ENCODE assay signal across 24 cellular contexts in the genomic region with DNA sequence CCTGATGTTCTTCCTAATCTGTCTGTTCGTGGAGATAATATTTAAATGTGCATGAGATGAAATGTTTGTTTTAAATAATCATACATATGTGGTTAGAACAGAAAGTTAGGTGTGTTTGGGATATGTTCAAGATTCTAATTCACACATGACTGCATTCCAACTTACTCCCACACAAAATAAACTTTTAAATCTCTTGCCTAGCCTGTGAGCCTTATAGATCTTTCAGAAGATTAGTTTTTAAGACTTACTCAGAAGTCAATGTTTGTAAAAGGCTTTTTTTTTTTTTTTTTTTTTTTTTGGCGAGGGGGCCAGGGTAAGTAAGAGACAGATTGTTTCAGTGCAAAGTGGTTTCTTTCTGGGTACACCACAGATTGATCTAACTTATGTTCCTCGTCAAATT. TPM values are rescaled to one million over a fixed set of nuclear protein-coding genes. Genes with fewer than 3 reads are reported as not detected.
DNase-seq lines count a peak whose midpoint lies in the region; ATAC-seq and TF ChIP-seq lines count a peak whose summit lies in the region.
"Had no signal": no experiment of that assay in that cellular context is flagged by ENCODE, and none has a peak within 500 bp of the region (broad histone marks: within the 10 kb centered on the region; RNA-seq: fewer than 3 reads in every experiment).

No MANE protein-coding gene starts in this region.

- no peak overlapping the region for H2BK15ac ChIP-seq in IMR-90 (ENCODE audit: low read depth, low read length)

- no peak overlapping the region for H2AK5ac ChIP-seq in IMR-90 (ENCODE audit: low read depth, low read length)

- H3K4me1 Mint-ChIP-seq in mesothelial cell of epicardium (peaks cover 18% of the 10 kb centered on the region), nephron progenitor cell (no peaks in the 10 kb centered on the region)
- H3K4me1 Mint-ChIP-seq: IgD-negative memory B cell; stimulated activated naive CD8-positive, alpha-beta T cell treated with anti-CD3 and anti-CD28 coated beads, Interleukin-15, amount 100 ng/mL, for 72 hours had no signal

- no peak overlapping the region for H3K9ac ChIP-seq in IMR-90 (ENCODE audit: low read depth, low read length)
- no peak overlapping the region for H3K9ac ChIP-seq in Karpas-422 (ENCODE audit: low read length)
- H3K9ac ChIP-seq: BLaER1 had no signal

- no peaks in the 10 kb centered on the region for H3K27me3 ChIP-seq in ACC112 (ENCODE audit: insufficient read depth, low read length)
- no peaks in the 10 kb centered on the region for H3K27me3 ChIP-seq in IMR-90 (ENCODE audit: control insufficient read depth, insufficient read depth, low read length)
- no peaks in the 10 kb centered on the region for H3K27me3 ChIP-seq in gastroesophageal sphincter
- H3K27me3 ChIP-seq in Karpas-422 (ENCODE audit: low read length), result no peaks in the 10 kb centered on the region
- H3K27me3 ChIP-seq: BLaER1, body of pancreas, spleen, upper lobe of left lung had no signal

- WGBS in IMR-90 (ENCODE audit: extremely low coverage in 2 of 2, insufficient read length in 1 of 2), 2 experiments, result no CpG with 5 or more reads among the region's 3 CpGs
- WGBS in gastroesophageal sphincter (ENCODE audit: low coverage in 1 of 2), 2 donors, result 44% methylated on average over 2 to 3 of the region's 3 CpGs

- CTCF ChIA-PET in IMR-90 (lab: Yijun Ruan, JAX), result interaction anchor here (0.6 kb wide), 2 partner anchors 193 to 205 kb away, joined by 3 read pairs; no protein-coding TSS in a partner anchor

- H3K27ac Mint-ChIP-seq in mesothelial cell of epicardium (peak overlapping the region; percentile 54), nephron progenitor cell (no peak overlapping the region)
- H3K27ac Mint-ChIP-seq: activated naive CD8-positive, alpha-beta T cell; dendritic cell treated with granulocyte-macrophage colony-stimulating factor and Interleukin-4, amounts not matched to agents 40 ng/mL and 50 ng/mL, for 4 days; stimulated activated naive CD8-positive, alpha-beta T cell treated with anti-CD3 and anti-CD28 coated beads, Interleukin-15, amount 100 ng/mL, for 72 hours had no signal

- H3K27ac ChIP-seq in ACC112 (ENCODE audit: low read depth, low read length) (peak overlapping the region; percentile 77), IMR-90 (ENCODE audit: insufficient read depth, low read length) (no peak overlapping the region; the same call in 1 of the 2 replicates), gastroesophageal sphincter (no peak overlapping the region), Karpas-422 (ENCODE audit: low read length) (no peak overlapping the region)
- H3K27ac ChIP-seq: BLaER1, body of pancreas, psoas muscle, spleen, upper lobe of left lung had no signal

- H3K79me2 ChIP-seq in ACC112 (ENCODE audit: control insufficient read depth, insufficient read depth, low read length, unreplicated experiment), result no peaks in the 10 kb centered on the region
- H3K79me2 ChIP-seq in Karpas-422 (ENCODE audit: low read length), result no peaks in the 10 kb centered on the region

- H3K4ac ChIP-seq in IMR-90 (ENCODE audit: low read depth, low read length), result no peak overlapping the region

- H3K56ac ChIP-seq in IMR-90 (ENCODE audit: extremely low read depth, insufficient read depth, low read length), result no peak overlapping the region

- no peak for TF ChIP-seq CTCF in IMR-90 (conservative IDR thresholded peaks at IDR 0.05; ENCODE audit: low read depth, low read length)
- TF ChIP-seq CTCF in epithelial cell of esophagus (IDR thresholded peaks at IDR 0.05; ENCODE audit: insufficient read depth, low read depth, low read length, missing control alignments), result no peak
- no peak for TF ChIP-seq CTCF in mesothelial cell of epicardium (IDR thresholded peaks at IDR 0.05; ENCODE audit: unreplicated experiment)
- no peak for TF ChIP-seq CTCF in gastroesophageal sphincter (IDR thresholded peaks at IDR 0.05)
- TF ChIP-seq CTCF in nephron progenitor cell (IDR thresholded peaks at IDR 0.05), result no peak

- no peak overlapping the region for H3K18ac ChIP-seq in IMR-90 (ENCODE audit: low read depth, low read length)

- TF ChIP-seq POLR2A in IMR-90 (IDR thresholded peaks at IDR 0.05; ENCODE audit: low read depth, low read length), result no peak
- no peak for TF ChIP-seq POLR2A in gastroesophageal sphincter (IDR thresholded peaks at IDR 0.05)

- H3K4me1 ChIP-seq in ACC112 (ENCODE audit: control insufficient read depth, insufficient read depth, low read length, unreplicated experiment) (peaks cover 22% of the 10 kb centered on the region), IMR-90 (ENCODE audit: control insufficient read depth, insufficient read depth, low read length) (peaks cover 3% of the 10 kb centered on the region; the same call in 1 of the 2 replicates), gastroesophageal sphincter (peaks cover 0 to 15% (median 4%) of the 10 kb centered on the region in 3 donors), Karpas-422 (ENCODE audit: low read length) (0 out of 2 replicates have a peak, but pooled peaks cover 2% of the 10 kb centered on the region)
- H3K4me1 ChIP-seq: BLaER1, body of pancreas, psoas muscle, spleen had no signal

- BruUV-seq in IMR-90 (replicated peaks; lab: Mats Ljungman, UMichigan), result no TSS peak

- H3K27me3 Mint-ChIP-seq in mesothelial cell of epicardium (ENCODE audit: low read depth) (peaks cover 1% of the 10 kb centered on the region), nephron progenitor cell (ENCODE audit: low read depth, poor library complexity) (peaks cover 4% of the 10 kb centered on the region)
- H3K27me3 Mint-ChIP-seq: dendritic cell treated with granulocyte-macrophage colony-stimulating factor and Interleukin-4, amounts not matched to agents 40 ng/mL and 50 ng/mL, for 4 days had no signal

- intact Hi-C loops in IMR-90 (cut with micrococcal nuclease), result no loop called here

- no peak overlapping the region for H4K5ac ChIP-seq in IMR-90 (ENCODE audit: low read depth, low read length)

- in situ Hi-C loops in IMR-90 (cut with MboI; ENCODE audit: low sequenced_read_pairs), result no loop called here

- DNase-seq in IMR-90 (peak; percentile 34), epithelial cell of esophagus (ENCODE audit: low read depth) (peak; percentile 41), mesothelial cell of epicardium (ENCODE audit: low spot score in 2 of 2, unreplicated experiment in 2 of 2) (no peak), nephron progenitor cell (no peak), Karpas-422 (no peak), glomerular visceral epithelial cell (ENCODE audit: extremely low spot score) (no peak)
- DNase-seq: activated CD4-positive, alpha-beta T cell treated with anti-CD3 and anti-CD28 coated beads for 1 hour; activated CD8-positive, alpha-beta memory T cell treated with anti-CD3 and anti-CD28 coated beads for 24 hours; body of pancreas; Calu3; left colon; MM.1S; psoas muscle; Right ventricle myocardium superior; spleen; stimulated activated CD4-positive, alpha-beta T cell treated with anti-CD3 and anti-CD28 coated beads, Interleukin-4, amount 100 ng/mL, for 24 hours; stimulated activated naive CD8-positive, alpha-beta T cell treated with anti-CD3 and anti-CD28 coated beads, Interleukin-15, amount 100 ng/mL, for 72 hours; upper lobe of left lung had no signal

- H3K4me2 ChIP-seq in IMR-90 (ENCODE audit: low read depth, low read length) (peak overlapping the region; percentile 56), Karpas-422 (ENCODE audit: low read depth, low read length, poor library complexity, severe bottlenecking) (no peak overlapping the region)
- H3K4me2 ChIP-seq: BLaER1 had no signal

- H4K8ac ChIP-seq in IMR-90 (ENCODE audit: low read depth in 2 of 2, low read length in 2 of 2), result no peak overlapping the region

- no peaks in the 10 kb centered on the region for H3K79me1 ChIP-seq in IMR-90 (ENCODE audit: low read depth in 1 of 2, low read length in 2 of 2)

- TF ChIP-seq EP300 in gastroesophageal sphincter (IDR thresholded peaks at IDR 0.05), result no peak

- dilution Hi-C loops in IMR-90 (cut with HindIII; ENCODE audit: low sequenced_read_pairs, unreplicated experiment), result no loop called here

- no peak overlapping the region for H2BK20ac ChIP-seq in IMR-90 (ENCODE audit: low read depth, low read length)

- H3K4me3 Mint-ChIP-seq in mesothelial cell of epicardium (no peak overlapping the region), nephron progenitor cell (no peak overlapping the region)
- H3K4me3 Mint-ChIP-seq: activated naive CD8-positive, alpha-beta T cell; dendritic cell treated with granulocyte-macrophage colony-stimulating factor and Interleukin-4, amounts not matched to agents 40 ng/mL and 50 ng/mL, for 4 days; IgD-negative memory B cell; stimulated activated naive CD8-positive, alpha-beta T cell treated with anti-CD3 and anti-CD28 coated beads, Interleukin-15, amount 100 ng/mL, for 72 hours had no signal

- H3K36me3 Mint-ChIP-seq in mesothelial cell of epicardium, result peaks cover 6% of the 10 kb centered on the region
- no peaks in the 10 kb centered on the region for H3K36me3 Mint-ChIP-seq in nephron progenitor cell (ENCODE audit: low read depth)
- H3K36me3 Mint-ChIP-seq: activated naive CD8-positive, alpha-beta T cell; IgD-negative memory B cell had no signal

- POLR2A ChIA-PET in IMR-90 (lab: Charles Lee; ENCODE audit: unreplicated experiment), result no interaction called here

- H3K9me1 ChIP-seq in IMR-90 (ENCODE audit: insufficient read depth, low read length), result no peaks in the 10 kb centered on the region

- H2BK120ac ChIP-seq in IMR-90 (ENCODE audit: low read depth, low read length), result no peak overlapping the region

- H3K4me3 ChIP-seq in ACC112 (ENCODE audit: low read depth, low read length) (no peak overlapping the region), IMR-90 (ENCODE audit: insufficient read depth, low read depth, low read length) (no peak overlapping the region), epithelial cell of esophagus (ENCODE audit: low read length) (no peak overlapping the region), gastroesophageal sphincter (no peak overlapping the region), Karpas-422 (ENCODE audit: low read length) (no peak overlapping the region)
- H3K4me3 ChIP-seq: BLaER1, body of pancreas, psoas muscle, spleen, upper lobe of left lung had no signal

- H3K9me3 ChIP-seq in IMR-90 (ENCODE audit: control insufficient read depth, insufficient read depth, low read length) (no peaks in the 10 kb centered on the region), gastroesophageal sphincter (peaks cover 0 to 9% (median 0%) of the 10 kb centered on the region in 3 donors), Karpas-422 (ENCODE audit: low read length) (no peaks in the 10 kb centered on the region)
- H3K9me3 ChIP-seq: BLaER1, body of pancreas, psoas muscle, upper lobe of left lung had no signal

- H3K23ac ChIP-seq in IMR-90 (ENCODE audit: low read depth, low read length), result no peak overlapping the region

- no peak overlapping the region for H2AK9ac ChIP-seq in IMR-90 (replicated peaks; ENCODE audit: low read depth, low read length, poor library complexity)

- H3K9me2 ChIP-seq in Karpas-422 (replicated peaks; ENCODE audit: insufficient read depth, low read length), result no peaks in the 10 kb centered on the region

- 0 out of 2 replicates have a peak, but pooled peaks have one; percentile 6 for ATAC-seq in IMR-90 (ENCODE audit: low read depth)
- no peak for ATAC-seq in gastroesophageal sphincter
- ATAC-seq: body of pancreas; left colon; psoas muscle; stimulated activated naive CD8-positive, alpha-beta T cell treated with anti-CD3 and anti-CD28 coated beads, Interleukin-15, amount 100 ng/mL, for 72 hours had no signal

- TF ChIP-seq RAD21 in IMR-90 (IDR thresholded peaks at IDR 0.05; ENCODE audit: low read length), result no peak

- peaks cover 17% of the 10 kb centered on the region for H3K9me3 Mint-ChIP-seq in mesothelial cell of epicardium
- peaks cover 27% of the 10 kb centered on the region for H3K9me3 Mint-ChIP-seq in nephron progenitor cell
- H3K9me3 Mint-ChIP-seq: dendritic cell treated with granulocyte-macrophage colony-stimulating factor and Interleukin-4, amounts not matched to agents 40 ng/mL and 50 ng/mL, for 4 days had no signal

- H2AFZ ChIP-seq in ACC112 (ENCODE audit: low read length, unreplicated experiment) (no peak overlapping the region), IMR-90 (replicated peaks; ENCODE audit: low read length, poor library complexity) (no peak overlapping the region), Karpas-422 (ENCODE audit: low read length) (no peak overlapping the region)

- H2BK5ac ChIP-seq in IMR-90 (ENCODE audit: low read depth, low read length, poor library complexity, severe bottlenecking), result no peak overlapping the region

- H3K14ac ChIP-seq in IMR-90 (replicated peaks; ENCODE audit: low read depth, low read length), result no peak overlapping the region

- H3K36me3 ChIP-seq in ACC112 (ENCODE audit: insufficient read depth, low read length) (no peaks in the 10 kb centered on the region), IMR-90 (ENCODE audit: control insufficient read depth, insufficient read depth, low read length) (no peaks in the 10 kb centered on the region), gastroesophageal sphincter (no peaks in the 10 kb centered on the region), Karpas-422 (ENCODE audit: insufficient read depth, low read length) (no peaks in the 10 kb centered on the region)
- H3K36me3 ChIP-seq: BLaER1, spleen, upper lobe of left lung had no signal

- no peaks in the 10 kb centered on the region for H4K20me1 ChIP-seq in IMR-90 (ENCODE audit: insufficient read depth, low read length)
- no peaks in the 10 kb centered on the region for H4K20me1 ChIP-seq in Karpas-422 (ENCODE audit: insufficient read depth, low read depth, low read length)
- H4K20me1 ChIP-seq: BLaER1 had no signal

- H4K91ac ChIP-seq in IMR-90 (ENCODE audit: insufficient read depth, low read depth, low read length), result no peak overlapping the region

RNA-seq across cellular contexts. Expression of a gene that starts 39.0 kb away (rescaled TPM):
- 10.8 and 14.2 TPM in 2 replicates for total RNA-seq in IMR-90 (2012; rRNA removed)
- polyA plus RNA-seq in IMR-90 (2012; rRNA removed), result 2.4 and 2.8 TPM in 2 replicates
- 0.53 and 0.60 TPM in 2 replicates for polyA plus RNA-seq in IMR-90 (2012; cell fraction: cytosol; rRNA removed)
- 1.0 and 4.9 TPM in 2 replicates for polyA plus RNA-seq in IMR-90 (2012; cell fraction: nucleus; rRNA removed; ENCODE audit: low replicate concordance)
- total RNA-seq in mesothelial cell of epicardium, result 6.5 to 6.8 TPM (median 6.5 TPM) in 3 replicates
- total RNA-seq in gastroesophageal sphincter, result 1 to 10 TPM; 3.4 to 6.4 (median 5.5) TPM
- total RNA-seq in Karpas-422 (2014; rRNA removed; shearing (Covaris generic); ENCODE audit: low replicate concordance), result 6.2 and 11.5 TPM in 2 replicates

RNA-seq across cellular contexts. Expression of a gene that starts 44.7 kb away (rescaled TPM):
- total RNA-seq in IMR-90 (2012; rRNA removed) (15.6 and 17.8 TPM in 2 replicates), mesothelial cell of epicardium (9.1 to 9.8 TPM (median 9.2 TPM) in 3 replicates), gastroesophageal sphincter (10 to 100 TPM in 3 of 4 donors, 1 to 10 TPM in 1; 6.8 to 11.4 (median 10.4) TPM)
- 8.0 and 9.6 TPM in 2 replicates for polyA plus RNA-seq in IMR-90 (2012; rRNA removed)
- 1.8 and 2.5 TPM in 2 replicates for polyA plus RNA-seq in IMR-90 (2012; cell fraction: cytosol; rRNA removed)
- 2.3 and 14.5 TPM in 2 replicates for polyA plus RNA-seq in IMR-90 (2012; cell fraction: nucleus; rRNA removed; ENCODE audit: low replicate concordance)
- 15.5 and 26.2 TPM in 2 replicates for total RNA-seq in Karpas-422 (2014; rRNA removed; shearing (Covaris generic); ENCODE audit: low replicate concordance)

Comparison
In these comparisons a context has a peak if more than half of its experiments do, and no peak if none do; other contexts are left out.
1. DNase-seq: peak in IMR-90 (single experiment) and epithelial cell of esophagus (single experiment); none in mesothelial cell of epicardium (0 of 2), nephron progenitor cell (single experiment), Karpas-422 (single experiment) and glomerular visceral epithelial cell (single experiment).